Comparison of ENCODE assay signal across 3 cellular contexts in genomic region chr12:14696-15095, GRCh38. TPM values are rescaled to one million over a fixed set of nuclear protein-coding genes. Genes with fewer than 3 reads are reported as not detected.
"Had no signal": no experiment of that assay in that cellular context is flagged by ENCODE, and none has a peak within 500 bp of the region (broad histone marks: within the 10 kb centered on the region; RNA-seq: fewer than 3 reads in every experiment).

No MANE protein-coding gene starts in this region.

RNA-seq across cellular contexts. Expression of gene IQSEC3, which starts 51.9 kb away (rescaled TPM):
- total RNA-seq: mammary epithelial cell, myocyte had no signal
- polyA plus RNA-seq: keratinocyte, mammary epithelial cell had no signal
